Comparison of ENCODE assay signal across 12 cellular contexts in the genomic region with DNA sequence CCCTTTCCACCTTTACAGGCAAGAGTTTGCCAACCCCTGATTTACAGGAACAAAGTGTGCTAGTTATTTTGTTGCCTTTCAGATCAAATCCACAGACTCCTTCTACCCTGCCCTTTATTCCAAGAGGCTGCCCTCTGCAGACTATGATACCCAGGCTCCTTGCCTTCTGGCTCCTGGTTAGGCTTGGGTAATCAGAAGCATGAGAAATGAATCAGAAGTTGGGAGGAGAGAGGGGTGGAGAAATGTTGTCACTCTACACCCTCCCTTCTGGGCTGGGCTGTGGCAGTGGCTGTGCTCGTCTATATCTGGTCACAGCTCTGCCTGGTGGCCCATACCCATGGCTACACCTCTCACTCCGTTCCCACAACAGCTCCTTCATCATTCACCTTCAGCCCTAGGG.
DNase-seq lines count a peak whose midpoint lies in the region; ATAC-seq and TF ChIP-seq lines count a peak whose summit lies in the region.
"Had no signal": no experiment of that assay in that cellular context is flagged by ENCODE, and none has a peak within 500 bp of the region (broad histone marks: within the 10 kb centered on the region; RNA-seq: fewer than 3 reads in every experiment).

No MANE protein-coding gene starts in this region.

- no peaks in the 10 kb centered on the region for H3K9me3 Mint-ChIP-seq in stimulated activated memory B cell treated with anti-CD40 and anti-IgM and Interleukin-4, amounts not matched to agents 10 μg/mL and 1 μg/mL and 100 μg/mL, for 72 hours
- peaks cover 0 to 3% (median 1%) of the 10 kb centered on the region in 5 donors for H3K9me3 Mint-ChIP-seq in CD8-positive, alpha-beta memory T cell

- TF ChIP-seq RAD21 in HCT116 (IDR thresholded peaks at IDR 0.05; ENCODE audit: low read depth), result no peak

- H3K9ac ChIP-seq in HCT116 (ENCODE audit: low read length), result no peak overlapping the region
- H3K9ac ChIP-seq in adipocyte (ENCODE audit: low read length), result peak overlapping the region; percentile 27

- no peak for TF ChIP-seq CTCF in HCT116 (IDR thresholded peaks at IDR 0.05 in 2 of 3, conservative IDR thresholded peaks at IDR 0.05 in 1 of 3; ENCODE audit: borderline replicate concordance in 1 of 3, insufficient read depth in 1 of 3, low read depth in 2 of 3, low read length in 2 of 3)

- RAD21 ChIA-PET in HCT116 (lab: Charles Lee; ENCODE audit: low non-redundant PET in 1 of 2, low total read pairs in 2 of 2, uncharacterized antibody in 2 of 2, unreplicated experiment in 2 of 2), result no interaction called here

- POLR2A ChIA-PET in HCT116 (lab: Charles Lee), result no interaction called here
- POLR2A ChIA-PET in CD8-positive, alpha-beta memory T cell (lab: Charles Lee), result no interaction called here

- H3K36me3 ChIP-seq in HCT116 (ENCODE audit: control insufficient read depth in 1 of 2, insufficient read depth in 2 of 2, low read length in 2 of 2) (no peaks in the 10 kb centered on the region), adipocyte (ENCODE audit: control insufficient read depth, insufficient read depth, low read length, severe bottlenecking) (no peaks in the 10 kb centered on the region)
- H3K36me3 ChIP-seq in CD8-positive, alpha-beta memory T cell (ENCODE audit: insufficient read depth, low read length), result no peaks in the 10 kb centered on the region

- no peaks in the 10 kb centered on the region for H3K79me2 ChIP-seq in HCT116 (ENCODE audit: insufficient read depth, low read length)

- H3K4me2 ChIP-seq in HCT116 (ENCODE audit: low read length), result no peak overlapping the region

- H3K4me3 Mint-ChIP-seq in stimulated activated memory B cell treated with anti-CD40 and anti-IgM and Interleukin-4, amounts not matched to agents 10 μg/mL and 1 μg/mL and 100 μg/mL, for 72 hours, result no peak overlapping the region
- H3K4me3 Mint-ChIP-seq in CD8-positive, alpha-beta memory T cell, result no peak overlapping the region

- BruUV-seq in HCT116 (replicated peaks; lab: Mats Ljungman, UMichigan), result no TSS peak

- H3K4me1 ChIP-seq in HCT116 (ENCODE audit: control insufficient read depth in 1 of 2, insufficient read depth in 2 of 2, low read length in 2 of 2) (peaks cover 0 to 12% of the 10 kb centered on the region in 2 experiments; a peak in 1 of 4 replicates), adipocyte (ENCODE audit: control insufficient read depth, insufficient read depth, low read length) (peaks cover 33% of the 10 kb centered on the region)
- H3K4me1 ChIP-seq in CD8-positive, alpha-beta memory T cell (ENCODE audit: insufficient read depth, low read length), result no peaks in the 10 kb centered on the region

- no peaks in the 10 kb centered on the region for H3K27me3 ChIP-seq in HCT116 (ENCODE audit: insufficient read depth, low read length)
- no peaks in the 10 kb centered on the region for H3K27me3 ChIP-seq in adipocyte (replicated peaks; ENCODE audit: control insufficient read depth, insufficient read depth, low read length)
- H3K27me3 ChIP-seq in CD8-positive, alpha-beta memory T cell (ENCODE audit: insufficient read depth, low read length, poor library complexity, severe bottlenecking), result no peaks in the 10 kb centered on the region
- H3K27me3 ChIP-seq: foreskin keratinocyte had no signal

- H3K4me3 ChIP-seq in HCT116 (replicated peaks in 1 of 2; ENCODE audit: low read depth in 1 of 2, low read length in 2 of 2), result no peak overlapping the region
- H3K4me3 ChIP-seq in adipocyte (ENCODE audit: low read length), result no peak overlapping the region
- no peak overlapping the region for H3K4me3 ChIP-seq in CD8-positive, alpha-beta memory T cell (ENCODE audit: low read length)
- H3K4me3 ChIP-seq: skin epidermis had no signal

- H3K27ac Mint-ChIP-seq in stimulated activated memory B cell treated with anti-CD40 and anti-IgM and Interleukin-4, amounts not matched to agents 10 μg/mL and 1 μg/mL and 100 μg/mL, for 72 hours, result no peak overlapping the region
- no peak overlapping the region for H3K27ac Mint-ChIP-seq in CD8-positive, alpha-beta memory T cell

- H3K27ac ChIP-seq in HCT116 (ENCODE audit: low read depth, low read length), result no peak overlapping the region
- no peak overlapping the region for H3K27ac ChIP-seq in CD8-positive, alpha-beta memory T cell (ENCODE audit: low read depth, low read length)
- H3K27ac ChIP-seq: foreskin keratinocyte had no signal

- no peaks in the 10 kb centered on the region for H3K9me3 ChIP-seq in HCT116 (ENCODE audit: control insufficient read depth in 1 of 2, insufficient read depth in 1 of 2, low read depth in 1 of 2, low read length in 2 of 2)
- no peaks in the 10 kb centered on the region for H3K9me3 ChIP-seq in adipocyte (ENCODE audit: control insufficient read depth, low read length)
- H3K9me3 ChIP-seq in CD8-positive, alpha-beta memory T cell (ENCODE audit: low read length), result no peaks in the 10 kb centered on the region

- intact Hi-C loops in HCT116 (cut with micrococcal nuclease), result no loop called here
- intact Hi-C loops in left ventricle myocardium superior (cut with micrococcal nuclease), result no loop called here

- TF ChIP-seq POLR2A in HCT116 (IDR thresholded peaks at IDR 0.05; ENCODE audit: borderline replicate concordance, extremely low read depth, insufficient read depth, insufficient read length), result no peak

- H3K4me1 Mint-ChIP-seq in stimulated activated memory B cell treated with anti-CD40 and anti-IgM and Interleukin-4, amounts not matched to agents 10 μg/mL and 1 μg/mL and 100 μg/mL, for 72 hours, result no peaks in the 10 kb centered on the region
- H3K4me1 Mint-ChIP-seq in CD8-positive, alpha-beta memory T cell, result no peaks in the 10 kb centered on the region

- H3K27me3 Mint-ChIP-seq in stimulated activated memory B cell treated with anti-CD40 and anti-IgM and Interleukin-4, amounts not matched to agents 10 μg/mL and 1 μg/mL and 100 μg/mL, for 72 hours, result peaks cover 21% of the 10 kb centered on the region
- H3K27me3 Mint-ChIP-seq in CD8-positive, alpha-beta memory T cell, result peaks cover 0 to 20% of the 10 kb centered on the region in 2 donors

- H3K36me3 Mint-ChIP-seq in stimulated activated memory B cell treated with anti-CD40 and anti-IgM and Interleukin-4, amounts not matched to agents 10 μg/mL and 1 μg/mL and 100 μg/mL, for 72 hours, result no peaks in the 10 kb centered on the region
- H3K36me3 Mint-ChIP-seq in CD8-positive, alpha-beta memory T cell, result peaks cover 0 to 4% (median 2%) of the 10 kb centered on the region in 3 donors

- ATAC-seq in HCT116 (peak; percentile 76), left ventricle myocardium superior (peak; percentile 90), GM19351 (IDR thresholded peaks at IDR 0.05; ENCODE audit: unreplicated experiment) (no peak), HG02973 (IDR thresholded peaks at IDR 0.05; ENCODE audit: unreplicated experiment) (no peak)
- peak; percentile 37 for ATAC-seq in stimulated activated memory B cell treated with anti-CD40 and anti-IgM and Interleukin-4, amounts not matched to agents 10 μg/mL and 1 μg/mL and 100 μg/mL, for 72 hours
- ATAC-seq: foreskin keratinocyte had no signal

- CTCF ChIA-PET in HCT116 (lab: Charles Lee), result no interaction called here
- CTCF ChIA-PET in CD8-positive, alpha-beta memory T cell (lab: Charles Lee), result no interaction called here

- DNase-seq in HCT116 (ENCODE audit: low read depth, low spot score) (peak; percentile 3), adipocyte (ENCODE audit: low read depth) (peak; percentile 75), left ventricle myocardium superior (no peak)
- DNase-seq in CD8-positive, alpha-beta memory T cell, result no peak
- DNase-seq: anterior cingulate cortex, DMS53, NCI-H1092 treated with DMSO at 0.1 percent for 48 hours had no signal

- H2AFZ ChIP-seq in HCT116 (ENCODE audit: low read depth, low read length, poor library complexity, severe bottlenecking), result no peak overlapping the region

- H3K9me2 ChIP-seq in HCT116 (ENCODE audit: insufficient read depth), result no peaks in the 10 kb centered on the region

- no peaks in the 10 kb centered on the region for H4K20me1 ChIP-seq in HCT116 (ENCODE audit: insufficient read depth)

TF ChIP-seq in HCT116, 20 proteins besides CTCF, POLR2A, EP300 and RAD21 (continues in another document):
- no peak for TF ChIP-seq JUND (IDR thresholded peaks at IDR 0.05)
- TF ChIP-seq, protein P1, sequence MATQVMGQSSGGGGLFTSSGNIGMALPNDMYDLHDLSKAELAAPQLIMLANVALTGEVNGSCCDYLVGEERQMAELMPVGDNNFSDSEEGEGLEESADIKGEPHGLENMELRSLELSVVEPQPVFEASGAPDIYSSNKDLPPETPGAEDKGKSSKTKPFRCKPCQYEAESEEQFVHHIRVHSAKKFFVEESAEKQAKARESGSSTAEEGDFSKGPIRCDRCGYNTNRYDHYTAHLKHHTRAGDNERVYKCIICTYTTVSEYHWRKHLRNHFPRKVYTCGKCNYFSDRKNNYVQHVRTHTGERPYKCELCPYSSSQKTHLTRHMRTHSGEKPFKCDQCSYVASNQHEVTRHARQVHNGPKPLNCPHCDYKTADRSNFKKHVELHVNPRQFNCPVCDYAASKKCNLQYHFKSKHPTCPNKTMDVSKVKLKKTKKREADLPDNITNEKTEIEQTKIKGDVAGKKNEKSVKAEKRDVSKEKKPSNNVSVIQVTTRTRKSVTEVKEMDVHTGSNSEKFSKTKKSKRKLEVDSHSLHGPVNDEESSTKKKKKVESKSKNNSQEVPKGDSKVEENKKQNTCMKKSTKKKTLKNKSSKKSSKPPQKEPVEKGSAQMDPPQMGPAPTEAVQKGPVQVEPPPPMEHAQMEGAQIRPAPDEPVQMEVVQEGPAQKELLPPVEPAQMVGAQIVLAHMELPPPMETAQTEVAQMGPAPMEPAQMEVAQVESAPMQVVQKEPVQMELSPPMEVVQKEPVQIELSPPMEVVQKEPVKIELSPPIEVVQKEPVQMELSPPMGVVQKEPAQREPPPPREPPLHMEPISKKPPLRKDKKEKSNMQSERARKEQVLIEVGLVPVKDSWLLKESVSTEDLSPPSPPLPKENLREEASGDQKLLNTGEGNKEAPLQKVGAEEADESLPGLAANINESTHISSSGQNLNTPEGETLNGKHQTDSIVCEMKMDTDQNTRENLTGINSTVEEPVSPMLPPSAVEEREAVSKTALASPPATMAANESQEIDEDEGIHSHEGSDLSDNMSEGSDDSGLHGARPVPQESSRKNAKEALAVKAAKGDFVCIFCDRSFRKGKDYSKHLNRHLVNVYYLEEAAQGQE (IDR thresholded peaks at IDR 0.05; ENCODE audit: low read depth), result no peak
- TF ChIP-seq POLR2AphosphoS5 (IDR thresholded peaks at IDR 0.05; ENCODE audit: low read depth, low read length), result no peak
- TF ChIP-seq EZH2 (IDR thresholded peaks at IDR 0.05), result no peak

Comparison
In these comparisons a context has a peak if more than half of its experiments do, and no peak if none do; other contexts are left out.
1. ATAC-seq: peak in HCT116 (single experiment), left ventricle myocardium superior (single experiment) and stimulated activated memory B cell treated with anti-CD40 and anti-IgM and Interleukin-4, amounts not matched to agents 10 μg/mL and 1 μg/mL and 100 μg/mL, for 72 hours (single experiment); none in GM19351 (single experiment) and HG02973 (single experiment).
2. DNase-seq: peak in HCT116 (single experiment) and adipocyte (single experiment); none in left ventricle myocardium superior (single experiment) and CD8-positive, alpha-beta memory T cell (0 of 5).